Comparison of ENCODE assay signal across 8 cellular contexts in genomic region chr4:139666735-139667266, GRCh38. TPM values are rescaled to one million over a fixed set of nuclear protein-coding genes. Genes with fewer than 3 reads are reported as not detected.
A peak's percentile ranks its signal among the peaks of the same experiment; 100 is the strongest.
DNase-seq lines count a peak whose midpoint lies in the region; ATAC-seq and TF ChIP-seq lines count a peak whose summit lies in the region.

No MANE protein-coding gene starts in this region.

- no peaks in the 10 kb centered on the region for H3K9me3 ChIP-seq in ascending aorta
- H3K9me3 ChIP-seq in iPS-18a (ENCODE audit: control insufficient read depth, low read depth, low read length) = no peaks in the 10 kb centered on the region

- ATAC-seq in GM23338 (peak; percentile 51), GM19023 (IDR thresholded peaks at IDR 0.05; ENCODE audit: unreplicated experiment) (no peak), HG02885 (IDR thresholded peaks at IDR 0.05; ENCODE audit: poor library complexity, unreplicated experiment) (no peak)

- peaks cover 5% of the 10 kb centered on the region for H3K9me3 Mint-ChIP-seq in GM23338

- TF ChIP-seq CTCF in GM23338 (conservative IDR thresholded peaks at IDR 0.05; ENCODE audit: low read depth in 2 of 2) (no peak), ascending aorta (IDR thresholded peaks at IDR 0.05) (no peak)

- H3K9ac ChIP-seq in iPS-18a (ENCODE audit: low read length) = no peak overlapping the region

- no peaks in the 10 kb centered on the region for H3K27me3 ChIP-seq in GM23338 (ENCODE audit: insufficient read depth)
- H3K27me3 ChIP-seq in ascending aorta = no peaks in the 10 kb centered on the region
- H3K27me3 ChIP-seq in iPS-18a (ENCODE audit: control insufficient read depth, insufficient read depth, low read length) = no peaks in the 10 kb centered on the region

- H2AFZ ChIP-seq in GM23338 = 0 out of 2 replicates have a peak overlapping the region, but pooled peaks have one; percentile 2

- no peak overlapping the region for H3K27ac Mint-ChIP-seq in GM23338

- H3K27ac ChIP-seq in GM23338 (ENCODE audit: low read depth) = no peak overlapping the region
- H3K27ac ChIP-seq in ascending aorta = peak overlapping the region; percentile 69 to 88
- no peak overlapping the region for H3K27ac ChIP-seq in iPS-18a (ENCODE audit: low read length)

- peak overlapping the region; percentile 72 for H3K4me2 ChIP-seq in GM23338

- H4K20me1 ChIP-seq in GM23338 (replicated peaks; ENCODE audit: insufficient read depth) = no peaks in the 10 kb centered on the region

- no peaks in the 10 kb centered on the region for H3F3A ChIP-seq in GM23338 (replicated peaks; ENCODE audit: low read depth)

- H3K4me1 Mint-ChIP-seq in GM23338 = peaks cover 44% of the 10 kb centered on the region

- H3K4me3 ChIP-seq in GM23338 = peak overlapping the region; percentile 57
- peak overlapping the region; percentile 61 to 64 for H3K4me3 ChIP-seq in ascending aorta
- H3K4me3 ChIP-seq in iPS-18a (ENCODE audit: low read length) = peak overlapping the region; percentile 74
- H3K4me3 ChIP-seq in skeletal muscle cell (ENCODE audit: low read depth, low read length) = peak overlapping the region; percentile 52

- peak overlapping the region; percentile 79 for H3K4me3 Mint-ChIP-seq in GM23338

- H3K9me2 ChIP-seq in GM23338 (ENCODE audit: insufficient read depth) = peaks cover 4% of the 10 kb centered on the region; the same call in 1 of the 2 replicates

- H3K27me3 Mint-ChIP-seq in GM23338 (ENCODE audit: insufficient read depth, low read depth, poor library complexity) = peaks cover 12% of the 10 kb centered on the region

- H3K36me3 Mint-ChIP-seq in GM23338 (ENCODE audit: low read depth) = peaks cover 5% of the 10 kb centered on the region; the same call in 2 of the 3 replicates

- H3K4me1 ChIP-seq in GM23338 (ENCODE audit: insufficient read depth) (peaks cover 18% of the 10 kb centered on the region), ascending aorta (peaks cover 2 to 9% of the 10 kb centered on the region in 2 donors), iPS-18a (ENCODE audit: control insufficient read depth, low read depth, low read length) (peaks cover 20% of the 10 kb centered on the region)

- H3K36me3 ChIP-seq in GM23338 (ENCODE audit: insufficient read depth) = no peaks in the 10 kb centered on the region
- H3K36me3 ChIP-seq in ascending aorta = peaks cover 0 to 4% of the 10 kb centered on the region in 2 donors
- H3K36me3 ChIP-seq in iPS-18a (ENCODE audit: control insufficient read depth, low read depth, low read length) = no peaks in the 10 kb centered on the region

- DNase-seq in Ammon's horn (ENCODE audit: low spot score) (peak; percentile 42), GM23338 (ENCODE audit: low spot score) (peak; percentile 30), NCI-H446 (lab: John Stamatoyannopoulos, UW) (peak; percentile 23 to 66), ascending aorta (ENCODE audit: low spot score in 2 of 2) (no peak), skeletal muscle cell (ENCODE audit: low read depth) (peak; percentile 45)

- intact Hi-C loops in ascending aorta (cut with DNase I) = loop anchor here (5.0 kb wide), 1 partner anchor 486 kb away; the partner anchor contains the start of gene MAML3

- no peaks in the 10 kb centered on the region for H3K79me2 ChIP-seq in GM23338 (replicated peaks; ENCODE audit: insufficient read depth)

TF ChIP-seq in GM23338, 12 proteins besides CTCF, POLR2A, EP300 and RAD21:
- no peak for TF ChIP-seq EZH2phosphoT487 (IDR thresholded peaks at IDR 0.05; ENCODE audit: unreplicated experiment)
- no peak for TF ChIP-seq ZNF114 (CRISPR knock-in tag; IDR thresholded peaks at IDR 0.05)
- no peak for TF ChIP-seq EZH2 (IDR thresholded peaks at IDR 0.05; ENCODE audit: low read depth, unreplicated experiment)

RNA-seq across cellular contexts. Expression of gene MGST2, which starts 1.2 kb away (rescaled TPM):
- total RNA-seq in GM23338 (2014; rRNA removed; shearing (Covaris generic)) = 4.6 and 8.3 TPM in 2 replicates
- polyA plus RNA-seq in GM23338 (2016; fragmentation: Nextera tagmentation; extraction: Ambion mirVana) = 19.1 and 19.5 TPM in 2 replicates
- total RNA-seq in ascending aorta = 34.4 TPM

Comparison
In these comparisons a context has a peak if more than half of its experiments do, and no peak if none do; other contexts are left out.
1. DNase-seq: peak in Ammon's horn (single experiment), GM23338 (single experiment), NCI-H446 (2 of 2) and skeletal muscle cell (single experiment); none in ascending aorta (0 of 2).
2. H3K27ac ChIP-seq: peak in ascending aorta (2 of 2); none in GM23338 (single experiment) and iPS-18a (single experiment).
3. Peak in every context shown above with its lines, with median percentiles within 50 percentile points of each other: H3K4me3 ChIP-seq.